Comparison of ENCODE assay signal across 22 cellular contexts in genomic region chrX:69961365-69962072, GRCh38.
"Had no signal": no experiment of that assay in that cellular context is flagged by ENCODE, and none has a peak within 500 bp of the region (broad histone marks: within the 10 kb centered on the region; RNA-seq: fewer than 3 reads in every experiment).

No MANE protein-coding gene starts in this region.

- H3K4me1 ChIP-seq: stomach, testis had no signal

- H3K4me3 Mint-ChIP-seq: activated T-helper 1 cell treated with anti-CD3 and anti-CD28 coated beads, Interleukin-12 subunit alpha, Interleukin-12 subunit beta, Interleukin-2, Interleukin-4 antibody, amounts not matched to agents 30 ng/mL and 10 ng/mL and 1 ng/mL, durations not matched to agents 14 hours and 24 hours and 36 hours; naive B cell; neural crest cell; type B pancreatic cell had no signal

- H3K9me3 Mint-ChIP-seq: activated T-helper 1 cell treated with anti-CD3 and anti-CD28 coated beads, Interleukin-12 subunit alpha, Interleukin-12 subunit beta, Interleukin-2, Interleukin-4 antibody, amounts not matched to agents 30 ng/mL and 10 ng/mL and 1 ng/mL, durations not matched to agents 14 hours and 24 hours and 36 hours; type B pancreatic cell had no signal

- H3K27me3 Mint-ChIP-seq: naive B cell, progenitor cell of endocrine pancreas, type B pancreatic cell had no signal

- H3K27ac ChIP-seq: cardiac muscle cell, stomach, testis, VCaP had no signal

- ATAC-seq: left ventricle myocardium superior, mucosa of descending colon had no signal

- H3K27me3 ChIP-seq: cardiac muscle cell, testis had no signal

- H3K27ac Mint-ChIP-seq: activated T-helper 1 cell treated with anti-CD3 and anti-CD28 coated beads, Interleukin-12 subunit alpha, Interleukin-12 subunit beta, Interleukin-2, Interleukin-4 antibody, amounts not matched to agents 30 ng/mL and 10 ng/mL and 1 ng/mL, durations not matched to agents 14 hours and 24 hours and 36 hours; naive B cell; progenitor cell of endocrine pancreas; type B pancreatic cell had no signal

- FAIRE-seq: frontal cortex had no signal

- DNase-seq: activated CD4-positive, CD25-positive, alpha-beta regulatory T cell treated with anti-CD3 and anti-CD28 coated beads, Interleukin-2, amount 50 U/mL, for 72 hours; activated naive CD4-positive, alpha-beta T cell; anterior cingulate cortex; head of caudate nucleus; kidney glomerular epithelial cell; left ventricle myocardium superior; mesenchymal stem cell; mucosa of descending colon; naive B cell; stimulated activated CD4-positive, alpha-beta T cell treated with anti-CD3 and anti-CD28 coated beads, Interleukin-12 subunit alpha, Interleukin-12 subunit beta, amount 100 ng/mL, for 4 hours; stimulated activated CD4-positive, alpha-beta T cell treated with anti-CD3 and anti-CD28 coated beads, Interleukin-1b, Interleukin-23, amount 100 ng/mL, for 48 hours; stomach; SW 1271; T-helper 2 cell; testis had no signal

- H3K36me3 ChIP-seq: cardiac muscle cell, stomach had no signal

- H3K4me1 Mint-ChIP-seq: naive B cell, neural crest cell had no signal

- H3K4me3 ChIP-seq: cardiac muscle cell, mucosa of descending colon, stomach, testis had no signal

- H3K9me3 ChIP-seq: mucosa of descending colon, stomach, testis had no signal

- H3K36me3 Mint-ChIP-seq: naive B cell, type B pancreatic cell had no signal
